ENCODE assay signal across 12 cellular contexts in genomic region chr10:103889121-103889720, GRCh38. TPM values are rescaled to one million over a fixed set of nuclear protein-coding genes. Genes with fewer than 3 reads are reported as not detected.
A peak's percentile ranks its signal among the peaks of the same experiment; 100 is the strongest.
DNase-seq lines count a peak whose midpoint lies in the region; ATAC-seq and TF ChIP-seq lines count a peak whose summit lies in the region.
"Had no signal": no experiment of that assay in that cellular context is flagged by ENCODE, and none has a peak within 500 bp of the region (broad histone marks: within the 10 kb centered on the region; RNA-seq: fewer than 3 reads in every experiment).

No MANE protein-coding gene starts in this region.

- H3K27ac Mint-ChIP-seq in CD4-positive, alpha-beta memory T cell = peak overlapping the region in 5 of 7 donors; percentile 60 to 85 (median 79)
- H3K27ac Mint-ChIP-seq in T-helper 17 cell = peak overlapping the region; percentile 84
- H3K27ac Mint-ChIP-seq: endodermal cell had no signal

- no peak for ATAC-seq in T-helper 17 cell
- no peak for ATAC-seq in gastrocnemius medialis
- ATAC-seq in GM21381 (IDR thresholded peaks at IDR 0.05; ENCODE audit: unreplicated experiment) = no peak
- ATAC-seq in HG03378 (IDR thresholded peaks at IDR 0.05; ENCODE audit: unreplicated experiment) = no peak
- no peak for ATAC-seq in HG03280 (IDR thresholded peaks at IDR 0.05; ENCODE audit: unreplicated experiment)

- H3K4me1 Mint-ChIP-seq in CD4-positive, alpha-beta memory T cell = peaks cover 25 to 52% (median 39%) of the 10 kb centered on the region in 4 donors
- H3K4me1 Mint-ChIP-seq in T-helper 17 cell = peaks cover 26% of the 10 kb centered on the region

- H3K4me3 Mint-ChIP-seq in CD4-positive, alpha-beta memory T cell = no peak overlapping the region
- H3K4me3 Mint-ChIP-seq in T-helper 17 cell = no peak overlapping the region
- H3K4me3 Mint-ChIP-seq: endodermal cell had no signal

- no peaks in the 10 kb centered on the region for H3K9me3 Mint-ChIP-seq in CD4-positive, alpha-beta memory T cell
- H3K9me3 Mint-ChIP-seq: endodermal cell had no signal

- H3K27me3 Mint-ChIP-seq in CD4-positive, alpha-beta memory T cell = no peaks in the 10 kb centered on the region
- no peaks in the 10 kb centered on the region for H3K27me3 Mint-ChIP-seq in T-helper 17 cell

- in situ Hi-C loops in gastrocnemius medialis (cut with MboI; ENCODE audit: low sequenced_read_pairs in 4 of 4) = loop anchor here in 3 of 4 donors (10.0 to 25.0 kb wide), 4 partner anchors 98 to 323 kb away; partner anchors contain the start of gene SFR1 (in 1 of the 3)

- H3K4me1 ChIP-seq in CD4-positive, alpha-beta memory T cell (ENCODE audit: insufficient read depth, low read length) = peaks cover 31% of the 10 kb centered on the region
- H3K4me1 ChIP-seq in esophagus muscularis mucosa = peaks cover 34 to 60% (median 45%) of the 10 kb centered on the region in 4 donors
- peaks cover 23 to 37% of the 10 kb centered on the region in 2 donors for H3K4me1 ChIP-seq in gastrocnemius medialis

- no peaks in the 10 kb centered on the region for H3K9me3 ChIP-seq in CD4-positive, alpha-beta memory T cell (ENCODE audit: control insufficient read depth in 1 of 2, low read length in 2 of 2)
- H3K9me3 ChIP-seq in T-helper 17 cell (ENCODE audit: control insufficient read depth, low read length, poor library complexity, severe bottlenecking) = no peaks in the 10 kb centered on the region
- H3K9me3 ChIP-seq in esophagus muscularis mucosa = no peaks in the 10 kb centered on the region
- no peaks in the 10 kb centered on the region for H3K9me3 ChIP-seq in gastrocnemius medialis
- H3K9me3 ChIP-seq: mucosa of descending colon had no signal

- peaks cover 53% of the 10 kb centered on the region for H3K36me3 ChIP-seq in CD4-positive, alpha-beta memory T cell (ENCODE audit: insufficient read depth, low read length)
- H3K36me3 ChIP-seq in esophagus muscularis mucosa (peaks cover 0 to 58% (median 27%) of the 10 kb centered on the region in 4 donors), gastrocnemius medialis (peaks cover 0 to 14% of the 10 kb centered on the region in 2 donors)

- no peak overlapping the region for H3K27ac ChIP-seq in CD4-positive, alpha-beta memory T cell (ENCODE audit: low read depth, low read length)
- H3K27ac ChIP-seq in esophagus muscularis mucosa (replicated peaks in 1 of 4) (peak overlapping the region; percentile 60 to 82 (median 74)), gastrocnemius medialis (peak overlapping the region; percentile 78 to 86 (median 82))

- peaks cover 40 to 89% of the 10 kb centered on the region in 2 donors for H3K36me3 Mint-ChIP-seq in CD4-positive, alpha-beta memory T cell
- H3K36me3 Mint-ChIP-seq in T-helper 17 cell (ENCODE audit: low read depth) = peaks cover 2% of the 10 kb centered on the region

- CTCF ChIA-PET in CD4-positive, alpha-beta memory T cell (lab: Charles Lee; ENCODE audit: partially characterized antibody) = interaction anchor here (0.8 to 4.0 kb wide), 19 partner anchors 8 to 385 kb away, joined by 3 to 59 read pairs (median 5); partner anchors contain the start of genes CFAP43 and SFR1

- TF ChIP-seq CTCF in esophagus muscularis mucosa (IDR thresholded peaks at IDR 0.05) (no peak), gastrocnemius medialis (IDR thresholded peaks at IDR 0.05 in 4 of 5, conservative IDR thresholded peaks at IDR 0.05 in 1 of 5) (no peak)

- no peak overlapping the region for H3K4me3 ChIP-seq in CD4-positive, alpha-beta memory T cell (ENCODE audit: low read length in 2 of 2)
- H3K4me3 ChIP-seq in esophagus muscularis mucosa (no peak overlapping the region), gastrocnemius medialis (no peak overlapping the region)
- H3K4me3 ChIP-seq: mucosa of descending colon had no signal

- 54% methylated on average over 2 of the region's 2 CpGs for WGBS in esophagus muscularis mucosa

- no peak for TF ChIP-seq POLR2A in esophagus muscularis mucosa (IDR thresholded peaks at IDR 0.05; ENCODE audit: low read depth)
- no peak for TF ChIP-seq POLR2A in gastrocnemius medialis (IDR thresholded peaks at IDR 0.05)

- intact Hi-C loops in CD4-positive, alpha-beta memory T cell (cut with micrococcal nuclease) = loop anchor here (2.0 kb wide), 2 partner anchors 78 to 380 kb away; partner anchors contain the start of genes GSTO2 and SLK
- intact Hi-C loops in esophagus muscularis mucosa (cut with DNase I) = loop anchor here (2.0 to 5.0 kb wide), 3 partner anchors 78 to 318 kb away; partner anchors contain the start of genes SFR1 and SLK
- intact Hi-C loops in gastrocnemius medialis (cut with DNase I; ENCODE audit: low total_unique reads) = loop anchor here (2.0 to 5.0 kb wide), 4 partner anchors 30 to 458 kb away; partner anchors contain the start of genes SLK and STN1

- no peak for DNase-seq in CD4-positive, alpha-beta memory T cell
- DNase-seq in T-helper 17 cell = no peak
- DNase-seq in esophagus muscularis mucosa (ENCODE audit: extremely low spot score) = no peak
- DNase-seq in gastrocnemius medialis = no peak
- no peak for DNase-seq in COLO829 (ENCODE audit: low spot score)
- DNase-seq: mucosa of descending colon, NCI-H446 treated with DMSO at 0.1 percent for 48 hours, SHP77 treated with DMSO at 0.1 percent for 48 hours had no signal

- no peak for TF ChIP-seq EP300 in esophagus muscularis mucosa (IDR thresholded peaks at IDR 0.05)

- H3K27me3 ChIP-seq in CD4-positive, alpha-beta memory T cell (ENCODE audit: insufficient read depth, low read length) = no peaks in the 10 kb centered on the region
- H3K27me3 ChIP-seq in esophagus muscularis mucosa (no peaks in the 10 kb centered on the region), gastrocnemius medialis (no peaks in the 10 kb centered on the region)

- POLR2A ChIA-PET in CD4-positive, alpha-beta memory T cell (lab: Charles Lee; ENCODE audit: partially characterized antibody) = interaction anchor here (1.8 to 3.9 kb wide), 4 partner anchors 20 to 232 kb away, joined by 9 to 30 read pairs (median 12); partner anchors contain the start of genes SFR1, SLK and STN1

RNA-seq across cellular contexts. Expression of gene STN1, which starts 28.8 kb away (rescaled TPM):
- total RNA-seq in CD4-positive, alpha-beta memory T cell = 10 to 100 TPM; 30.4 to 31.6 TPM
- polyA plus RNA-seq in CD4-positive, alpha-beta memory T cell = 100 to 1,000 TPM; 111 TPM
- total RNA-seq in T-helper 17 cell (10 to 100 TPM; 47.0 to 53.7 TPM), esophagus muscularis mucosa (10 to 100 TPM; 18.7 to 27.7 (median 24.9) TPM), gastrocnemius medialis (10 to 100 TPM; 15.1 to 24.7 (median 20.5) TPM)

RNA-seq across cellular contexts. Expression of gene SH3PXD2A, which starts 33.8 kb away (rescaled TPM):
- 10 to 100 TPM; 16.9 to 17.5 TPM for total RNA-seq in CD4-positive, alpha-beta memory T cell
- under 1 TPM; 0.39 to 0.77 TPM for polyA plus RNA-seq in CD4-positive, alpha-beta memory T cell
- 10 to 100 TPM in 1 of 2 donors, 1 to 10 TPM in 1; 7.2 to 10.9 TPM for total RNA-seq in T-helper 17 cell
- total RNA-seq in esophagus muscularis mucosa = 10 to 100 TPM; 30.5 to 69.3 (median 40.0) TPM
- total RNA-seq in gastrocnemius medialis = 10 to 100 TPM in 2 of 4 donors, 1 to 10 TPM in 2; 6.2 to 16.8 (median 11.4) TPM
